Comparison of ENCODE assay signal across 6 cellular contexts in the genomic region with DNA sequence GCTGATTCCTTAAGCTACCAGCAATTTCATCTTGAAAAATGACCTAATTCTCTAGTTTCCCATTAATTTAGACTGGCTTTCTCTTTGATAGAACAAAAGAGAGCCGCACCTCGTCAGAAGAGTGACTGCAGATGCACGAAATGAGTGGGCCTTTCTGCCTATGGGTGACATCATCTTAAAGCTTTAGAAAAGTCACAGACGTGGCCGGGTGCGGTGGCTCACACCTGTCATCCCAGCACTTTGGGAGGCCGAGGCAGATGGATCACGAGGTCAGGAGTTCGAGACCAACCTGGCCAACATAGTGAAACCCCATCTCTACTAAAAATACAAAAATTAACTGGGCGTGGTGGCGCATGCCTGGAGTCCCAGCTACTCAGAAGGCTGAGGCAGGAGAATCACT.
DNase-seq lines count a peak whose midpoint lies in the region; ATAC-seq, FAIRE-seq and TF ChIP-seq lines count a peak whose summit lies in the region.
"Not testable (repeated sequence)": the region's sequence is repeated elsewhere in the genome, so short reads cannot be mapped to it uniquely, and the experiment has no call there.

No MANE protein-coding gene starts in this region.

- H3K9me3 Mint-ChIP-seq in Caco-2 (ENCODE audit: unreplicated experiment); astrocyte (ENCODE audit: unreplicated experiment); mesothelial cell of epicardium: not testable (repeated sequence)

- not testable (repeated sequence) for DNase-seq in Caco-2; astrocyte (ENCODE audit: low read depth); hepatocyte (ENCODE audit: low spot score); mesothelial cell of epicardium (ENCODE audit: low spot score in 2 of 2, unreplicated experiment in 2 of 2)
- DNase-seq in Right ventricle myocardium inferior (ENCODE audit: missing footprints): peak; percentile 11

- POLR2A ChIA-PET in Caco-2 (lab: Charles Lee): not testable (repeated sequence)

- H3K36me3 ChIP-seq in Caco-2 (ENCODE audit: control insufficient read depth, insufficient read depth, low read length); astrocyte (ENCODE audit: insufficient read depth, low read length); hepatocyte (replicated peaks; ENCODE audit: insufficient read depth, low read depth); subcutaneous abdominal adipose tissue (ENCODE audit: control insufficient read depth in 5 of 5, insufficient read depth in 5 of 5, low read length in 5 of 5): not testable (repeated sequence)

- peaks cover 30% of the 10 kb centered on the region for H3K4me1 ChIP-seq in Caco-2
- peaks cover 32% of the 10 kb centered on the region for H3K4me1 ChIP-seq in astrocyte (ENCODE audit: insufficient read depth, low read length)
- peaks cover 31% of the 10 kb centered on the region for H3K4me1 ChIP-seq in hepatocyte (ENCODE audit: insufficient read depth)
- H3K4me1 ChIP-seq in subcutaneous abdominal adipose tissue (ENCODE audit: control insufficient read depth in 5 of 5, insufficient read depth in 5 of 5, low read length in 5 of 5): peaks cover 11 to 50% (median 39%) of the 10 kb centered on the region in 5 donors

- not testable (repeated sequence) for H2AFZ ChIP-seq in astrocyte (ENCODE audit: low read depth, low read length); hepatocyte

- not testable (repeated sequence) for H3K36me3 Mint-ChIP-seq in Caco-2 (ENCODE audit: insufficient read depth, unreplicated experiment); astrocyte (ENCODE audit: low read depth, unreplicated experiment); mesothelial cell of epicardium

- CTCF ChIA-PET in Caco-2 (lab: Charles Lee): not testable (repeated sequence)

- not testable (repeated sequence) for BruUV-seq in Caco-2 (replicated peaks; lab: Mats Ljungman, UMichigan)

- not testable (repeated sequence) for H3K79me2 ChIP-seq in astrocyte (ENCODE audit: insufficient read depth, low read length); hepatocyte

- H3K4me1 Mint-ChIP-seq in Caco-2 (ENCODE audit: low read depth, unreplicated experiment) (peaks cover 16% of the 10 kb centered on the region), astrocyte (ENCODE audit: low read depth, unreplicated experiment) (peaks cover 42% of the 10 kb centered on the region), mesothelial cell of epicardium (peaks cover 40% of the 10 kb centered on the region)

- H3K27ac ChIP-seq in astrocyte (ENCODE audit: low read depth, low read length): not testable (repeated sequence)
- H3K27ac ChIP-seq in hepatocyte (peak overlapping the region; percentile 85), subcutaneous abdominal adipose tissue (ENCODE audit: low read depth, low read length) (peak overlapping the region; percentile 74)

- not testable (repeated sequence) for H3K9me3 ChIP-seq in Caco-2; astrocyte (ENCODE audit: insufficient read depth, low read depth, low read length); hepatocyte (ENCODE audit: low read depth); subcutaneous abdominal adipose tissue (ENCODE audit: control insufficient read depth in 5 of 5, low read length in 5 of 5)

- not testable (repeated sequence) for H3K9ac ChIP-seq in astrocyte (ENCODE audit: low read length); subcutaneous abdominal adipose tissue (ENCODE audit: low read length in 5 of 5)

- not testable (repeated sequence) for H3K27me3 Mint-ChIP-seq in Caco-2 (ENCODE audit: insufficient read depth, unreplicated experiment); astrocyte (ENCODE audit: low read depth, unreplicated experiment); mesothelial cell of epicardium (ENCODE audit: low read depth)

- WGBS in hepatocyte (ENCODE audit: low lambda C conversion rate, missing lambda C conversion rate): 97% methylated on average over 11 of the region's 11 CpGs

- TF ChIP-seq CTCF in Caco-2 (IDR thresholded peaks at IDR 0.05; ENCODE audit: insufficient read depth in 1 of 2, low read depth in 1 of 2, low read length in 1 of 2, severe bottlenecking in 1 of 2, unreplicated experiment in 1 of 2); astrocyte (IDR thresholded peaks at IDR 0.05; ENCODE audit: insufficient read depth, low read depth, low read length); hepatocyte (IDR thresholded peaks at IDR 0.05; ENCODE audit: poor library complexity); mesothelial cell of epicardium (IDR thresholded peaks at IDR 0.05; ENCODE audit: unreplicated experiment): not testable (repeated sequence)

- intact Hi-C loops in Caco-2 (cut with micrococcal nuclease; ENCODE audit: unreplicated experiment); Right ventricle myocardium inferior (cut with DNase I): not testable (repeated sequence)

- not testable (repeated sequence) for ATAC-seq in Right ventricle myocardium inferior

- not testable (repeated sequence) for H3K4me3 Mint-ChIP-seq in Caco-2 (ENCODE audit: unreplicated experiment); astrocyte (ENCODE audit: unreplicated experiment); mesothelial cell of epicardium

- FAIRE-seq in astrocyte (lab: Jason Lieb, UNC): not testable (repeated sequence)

- H3K27me3 ChIP-seq in Caco-2 (replicated peaks; ENCODE audit: control insufficient read depth, insufficient read depth, low read length); hepatocyte; subcutaneous abdominal adipose tissue (ENCODE audit: control insufficient read depth in 5 of 5, insufficient read depth in 4 of 5, low read length in 5 of 5): not testable (repeated sequence)
- H3K27me3 ChIP-seq in astrocyte (ENCODE audit: insufficient read depth, low read length): peaks cover 13% of the 10 kb centered on the region

- H4K20me1 ChIP-seq in astrocyte (ENCODE audit: insufficient read depth, low read length); hepatocyte (ENCODE audit: insufficient read depth, poor library complexity, severe bottlenecking): not testable (repeated sequence)

- H3K4me3 ChIP-seq in Caco-2 (ENCODE audit: low read depth, low read length); astrocyte (ENCODE audit: insufficient read depth, low read depth, low read length); hepatocyte; subcutaneous abdominal adipose tissue (ENCODE audit: low read depth in 1 of 5, low read length in 5 of 5): not testable (repeated sequence)

- H3K4me2 ChIP-seq in astrocyte (ENCODE audit: low read length); hepatocyte: not testable (repeated sequence)

- peak overlapping the region; percentile 48 for H3K27ac Mint-ChIP-seq in Caco-2 (ENCODE audit: unreplicated experiment)
- H3K27ac Mint-ChIP-seq in astrocyte (ENCODE audit: unreplicated experiment): peak overlapping the region; percentile 89
- peak overlapping the region; percentile 52 for H3K27ac Mint-ChIP-seq in mesothelial cell of epicardium

- H3K9me2 ChIP-seq in hepatocyte (replicated peaks; ENCODE audit: insufficient read depth): not testable (repeated sequence)
